In genomic region chr11:62336949-62337681, GRCh38 we compare ENCODE assay signal across 1 cellular context.
TF ChIP-seq lines count a peak whose summit lies in the region.

Gene ASRGL1, plus strand, starts transcription at chr11:62337448. Its CDS starts 530 bp downstream, at chr11:62337978.

TF ChIP-seq in WTC11, 78 proteins besides CTCF, POLR2A, EP300 and RAD21 (continued from another document and continues in another):
- TF ChIP-seq CDX4 (CRISPR knock-in tag; IDR thresholded peaks at IDR 0.05; ENCODE audit: borderline replicate concordance) (no peak), ZNF396 (CRISPR knock-in tag; IDR thresholded peaks at IDR 0.05; ENCODE audit: borderline replicate concordance) (no peak), PRDM15 (CRISPR knock-in tag; IDR thresholded peaks at IDR 0.05) (no peak), ZNF416 (CRISPR knock-in tag; IDR thresholded peaks at IDR 0.05) (no peak), ZMAT4 (CRISPR knock-in tag; IDR thresholded peaks at IDR 0.05) (no peak), SMAD3 (CRISPR knock-in tag; IDR thresholded peaks at IDR 0.05; ENCODE audit: borderline replicate concordance) (no peak), GTF2I (CRISPR knock-in tag; conservative IDR thresholded peaks at IDR 0.05) (no peak), SP1 (CRISPR knock-in tag; conservative IDR thresholded peaks at IDR 0.05) (0 out of 2 replicates have a peak, but pooled peaks have one; percentile 48), NR3C1 (CRISPR knock-in tag; conservative IDR thresholded peaks at IDR 0.05; ENCODE audit: low read depth) (no peak), PRRX2 (CRISPR knock-in tag; IDR thresholded peaks at IDR 0.05) (no peak), ZBTB43 (CRISPR knock-in tag; IDR thresholded peaks at IDR 0.05) (0 out of 2 replicates have a peak, but pooled peaks have one; percentile 64), ELF4 (CRISPR knock-in tag; IDR thresholded peaks at IDR 0.05; ENCODE audit: low read depth) (no peak), SMAD4 (CRISPR knock-in tag; IDR thresholded peaks at IDR 0.05) (no peak), ARID4B (CRISPR knock-in tag; IDR thresholded peaks at IDR 0.05; ENCODE audit: borderline replicate concordance) (0 out of 2 replicates have a peak, but pooled peaks have one; percentile 46), ETV6 (CRISPR knock-in tag; IDR thresholded peaks at IDR 0.05) (no peak), CBFB (CRISPR knock-in tag; IDR thresholded peaks at IDR 0.05; ENCODE audit: low read depth) (no peak), AFF4 (CRISPR knock-in tag; IDR thresholded peaks at IDR 0.05; ENCODE audit: borderline replicate concordance) (no peak), GRHL2 (CRISPR knock-in tag; IDR thresholded peaks at IDR 0.05; ENCODE audit: insufficient replicate concordance, severe bottlenecking) (no peak), ZSCAN18 (CRISPR knock-in tag; IDR thresholded peaks at IDR 0.05) (no peak), HMGA2 (CRISPR knock-in tag; IDR thresholded peaks at IDR 0.05) (no peak), MAX (CRISPR knock-in tag; IDR thresholded peaks at IDR 0.05) (peak; percentile 92), ATF6 (CRISPR knock-in tag; IDR thresholded peaks at IDR 0.05) (no peak), NR2C2 (CRISPR knock-in tag; IDR thresholded peaks at IDR 0.05) (no peak), RORB (CRISPR knock-in tag; IDR thresholded peaks at IDR 0.05) (no peak), CREM (CRISPR knock-in tag; IDR thresholded peaks at IDR 0.05) (0 out of 2 replicates have a peak, but pooled peaks have one; percentile 21), ZBTB21 (CRISPR knock-in tag; IDR thresholded peaks at IDR 0.05; ENCODE audit: borderline replicate concordance) (no peak), IRF1 (CRISPR knock-in tag; IDR thresholded peaks at IDR 0.05) (no peak), OVOL2 (CRISPR knock-in tag; IDR thresholded peaks at IDR 0.05; ENCODE audit: borderline replicate concordance) (no peak), ZNF263 (CRISPR knock-in tag; IDR thresholded peaks at IDR 0.05; ENCODE audit: low read depth) (no peak), ZNF138 (CRISPR knock-in tag; conservative IDR thresholded peaks at IDR 0.05) (no peak), TCF7 (CRISPR knock-in tag; IDR thresholded peaks at IDR 0.05; ENCODE audit: low read depth) (no peak), ATF3 (CRISPR knock-in tag; conservative IDR thresholded peaks at IDR 0.05) (no peak), JUN (CRISPR knock-in tag; IDR thresholded peaks at IDR 0.05) (no peak), ZNF425 (CRISPR knock-in tag; conservative IDR thresholded peaks at IDR 0.05) (no peak)
